ENCODE assay signal across 27 cellular contexts in the genomic region with DNA sequence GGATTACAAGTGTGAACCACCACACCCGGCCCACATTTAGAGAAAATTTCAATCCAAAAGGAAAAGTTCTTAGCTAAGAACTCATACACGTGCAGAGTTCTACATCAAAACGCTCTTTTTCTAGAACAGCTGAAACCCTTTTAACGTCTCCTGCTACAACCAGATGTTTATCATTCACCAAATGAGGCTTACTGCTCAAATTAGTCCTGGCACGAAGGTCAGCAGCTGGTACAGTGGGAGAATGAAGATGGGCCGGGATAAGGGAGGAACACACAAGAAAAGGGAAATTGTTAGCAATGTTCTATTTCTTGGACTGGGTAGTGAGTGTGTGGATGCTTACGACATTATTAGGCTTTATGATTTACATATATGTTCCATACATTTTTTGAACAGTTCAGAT.
"Had no signal": no experiment of that assay in that cellular context is flagged by ENCODE, and none has a peak within 500 bp of the region (broad histone marks: within the 10 kb centered on the region; RNA-seq: fewer than 3 reads in every experiment).

No MANE protein-coding gene starts in this region.

- H3K4me3 Mint-ChIP-seq: activated CD4-positive, alpha-beta T cell treated with anti-CD3 and anti-CD28 coated beads for 36 hours; activated CD8-positive, alpha-beta T cell treated with anti-CD3 and anti-CD28 coated beads for 36 hours; activated naive CD4-positive, alpha-beta T cell treated with anti-CD3 and anti-CD28 coated beads, Interleukin-2, amount 10 ng/mL, durations not matched to agents 7 days and 5 days; activated T-cell treated with anti-CD3 and anti-CD28 coated beads, Interleukin-2, amount 50 U/mL, for 72 hours; brain; central memory CD8-positive, alpha-beta T cell had no signal

- DNase-seq: activated CD4-positive, alpha-beta T cell treated with anti-CD3 and anti-CD28 coated beads for 36 hours; activated CD4-positive, alpha-beta T cell treated with anti-CD3 and anti-CD28 coated beads, Interleukin-2, amount 50 U/mL, for 1 hour; activated CD4-positive, CD25-positive, alpha-beta regulatory T cell; activated CD8-positive, alpha-beta memory T cell treated with anti-CD3 and anti-CD28 coated beads, Interleukin-2, amount 50 U/mL, for 4 hours; activated CD8-positive, alpha-beta T cell treated with anti-CD3 and anti-CD28 coated beads for 36 hours; activated gamma-delta T cell treated with Interleukin-2 at 50 U/mL for 16 hours; activated naive CD4-positive, alpha-beta T cell treated with anti-CD3 and anti-CD28 coated beads, Interleukin-2, amount 10 ng/mL, durations not matched to agents 7 days and 5 days; activated T-cell treated with anti-CD3 and anti-CD28 coated beads, Interleukin-2, amount 50 U/mL, for 72 hours; amygdala; Karpas-422; MM.1S; NCI-H1105; NCI-H1436 treated with DMSO at 0.1 percent for 48 hours; NCI-H187; NCI-H2081; NCI-H446; NCI-H524; Peyer's patch; Right ventricle myocardium superior; SJCRH30; T-helper 2 cell; T1000 had no signal

- H3K4me1 ChIP-seq: Peyer's patch, SJCRH30 had no signal

- H3K4me3 ChIP-seq: K562, Peyer's patch, SJCRH30 had no signal

- H3K4me1 Mint-ChIP-seq: activated CD4-positive, alpha-beta T cell treated with anti-CD3 and anti-CD28 coated beads for 36 hours; activated naive CD4-positive, alpha-beta T cell treated with anti-CD3 and anti-CD28 coated beads, Interleukin-2, amount 10 ng/mL, durations not matched to agents 7 days and 5 days; brain; central memory CD8-positive, alpha-beta T cell had no signal

- H3K9me3 ChIP-seq: Peyer's patch, SJCRH30 had no signal

- ATAC-seq: activated CD4-positive, alpha-beta T cell treated with anti-CD3 and anti-CD28 coated beads for 36 hours; activated CD8-positive, alpha-beta T cell treated with anti-CD3 and anti-CD28 coated beads for 36 hours; activated T-cell treated with anti-CD3 and anti-CD28 coated beads, Interleukin-2, amount 50 U/mL, for 72 hours; K562 had no signal

- H3K27me3 ChIP-seq: Peyer's patch, SJCRH30 had no signal

- H3K27ac ChIP-seq: Peyer's patch, SJCRH30, VCaP had no signal

- H3K27me3 Mint-ChIP-seq: activated CD4-positive, alpha-beta T cell treated with anti-CD3 and anti-CD28 coated beads for 36 hours; activated CD8-positive, alpha-beta T cell treated with anti-CD3 and anti-CD28 coated beads for 36 hours; activated naive CD4-positive, alpha-beta T cell treated with anti-CD3 and anti-CD28 coated beads, Interleukin-2, amount 10 ng/mL, durations not matched to agents 7 days and 5 days; brain; central memory CD8-positive, alpha-beta T cell had no signal

- H3K36me3 ChIP-seq: Peyer's patch had no signal

- H3K27ac Mint-ChIP-seq: activated CD4-positive, alpha-beta T cell treated with anti-CD3 and anti-CD28 coated beads for 36 hours; activated CD8-positive, alpha-beta T cell treated with anti-CD3 and anti-CD28 coated beads for 36 hours; activated naive CD4-positive, alpha-beta T cell treated with anti-CD3 and anti-CD28 coated beads, Interleukin-2, amount 10 ng/mL, durations not matched to agents 7 days and 5 days; activated T-cell treated with anti-CD3 and anti-CD28 coated beads, Interleukin-2, amount 50 U/mL, for 72 hours; activated T-helper 2 cell treated with anti-CD3 and anti-CD28 coated beads, Interferon-gamma antibody, Interleukin-2, Interleukin-4, amounts not matched to agents 10 μg/mL and 5 μg/mL and 100 μg/mL, durations not matched to agents 14 hours and 24 hours and 36 hours; brain had no signal

- H3K9me3 Mint-ChIP-seq: activated CD8-positive, alpha-beta T cell treated with anti-CD3 and anti-CD28 coated beads for 36 hours; activated naive CD4-positive, alpha-beta T cell treated with anti-CD3 and anti-CD28 coated beads, Interleukin-2, amount 10 ng/mL, durations not matched to agents 7 days and 5 days; activated T-helper 2 cell treated with anti-CD3 and anti-CD28 coated beads, Interferon-gamma antibody, Interleukin-2, Interleukin-4, amounts not matched to agents 10 μg/mL and 5 μg/mL and 100 μg/mL, durations not matched to agents 14 hours and 24 hours and 36 hours; brain; central memory CD8-positive, alpha-beta T cell had no signal
